In genomic region chr2:213787869-213788268, GRCh38 we compare ENCODE assay signal across 28 cellular contexts.
DNase-seq lines count a peak whose midpoint lies in the region; ATAC-seq, FAIRE-seq and TF ChIP-seq lines count a peak whose summit lies in the region.
"Had no signal": no experiment of that assay in that cellular context is flagged by ENCODE, and none has a peak within 500 bp of the region (broad histone marks: within the 10 kb centered on the region; RNA-seq: fewer than 3 reads in every experiment).

No MANE protein-coding gene starts in this region.

- TF ChIP-seq POLR2A in HepG2 (IDR thresholded peaks at IDR 0.05; ENCODE audit: insufficient read depth in 1 of 2, low read depth in 2 of 2, low read length in 2 of 2) (no peak), right lobe of liver (IDR thresholded peaks at IDR 0.05) (no peak)

- H2BK12ac ChIP-seq in neuronal stem cell (ENCODE audit: low read length) = no peak overlapping the region

- H3K4me1 ChIP-seq in HepG2 (ENCODE audit: insufficient read depth, low read length) = no peaks in the 10 kb centered on the region
- no peaks in the 10 kb centered on the region for H3K4me1 ChIP-seq in right lobe of liver
- no peaks in the 10 kb centered on the region for H3K4me1 ChIP-seq in neuronal stem cell (ENCODE audit: control insufficient read depth in 2 of 2, insufficient read depth in 1 of 2, low read depth in 1 of 2, low read length in 2 of 2)
- H3K4me1 ChIP-seq: upper lobe of left lung had no signal

- no peak overlapping the region for H2BK5ac ChIP-seq in neuronal stem cell (ENCODE audit: low read length)

- intact Hi-C loops in HepG2 (cut with micrococcal nuclease; ENCODE audit: unreplicated experiment) = no loop called here
- intact Hi-C loops in right lobe of liver (cut with DNase I) = no loop called here

- H3K27ac ChIP-seq in HepG2 (ENCODE audit: extremely low read length, insufficient read depth, low read length) = no peak overlapping the region
- no peak overlapping the region for H3K27ac ChIP-seq in right lobe of liver
- H3K27ac ChIP-seq in neuronal stem cell (replicated peaks; ENCODE audit: low read length) = no peak overlapping the region
- H3K27ac ChIP-seq: 22Rv1, upper lobe of left lung had no signal

- no peak overlapping the region for H3K18ac ChIP-seq in neuronal stem cell (ENCODE audit: low read length)

- TF ChIP-seq EP300 in HepG2 (IDR thresholded peaks at IDR 0.05; ENCODE audit: low read depth in 2 of 2, low read length in 2 of 2) = no peak
- no peak for TF ChIP-seq EP300 in HepG2 (CRISPR knock-in tag; IDR thresholded peaks at IDR 0.05; ENCODE audit: borderline replicate concordance)

- H3K4ac ChIP-seq in neuronal stem cell (ENCODE audit: low read length) = no peak overlapping the region

- ATAC-seq in HepG2 (no peak), right lobe of liver (no peak), GM21786 (IDR thresholded peaks at IDR 0.05; ENCODE audit: unreplicated experiment) (peak; percentile 61), HG03342 (IDR thresholded peaks at IDR 0.05; ENCODE audit: unreplicated experiment) (peak; percentile 72)
- no peak for ATAC-seq in activated T-helper 17 cell treated with anti-CD3 and anti-CD28 coated beads, Interleukin-2, amount 50 U/mL, for 72 hours (replicated peaks)
- ATAC-seq: mucosa of descending colon had no signal

- no peak for TF ChIP-seq CTCF in HepG2 (CRISPR knock-in tag; IDR thresholded peaks at IDR 0.05)
- TF ChIP-seq CTCF in right lobe of liver (IDR thresholded peaks at IDR 0.05) = no peak

- H4K91ac ChIP-seq in neuronal stem cell (ENCODE audit: low read depth, low read length, poor library complexity) = no peak overlapping the region

- H3K4me3 ChIP-seq in HepG2 (replicated peaks in 1 of 3; ENCODE audit: insufficient read depth in 1 of 3, low read depth in 2 of 3, low read length in 3 of 3) (no peak overlapping the region), right lobe of liver (no peak overlapping the region), H7 (ENCODE audit: insufficient read depth, low read depth, low read length) (no peak overlapping the region), neuronal stem cell (ENCODE audit: low read length in 2 of 2) (no peak overlapping the region)
- H3K4me3 ChIP-seq: mucosa of descending colon, upper lobe of left lung had no signal

- TF ChIP-seq RAD21 in HepG2 (CRISPR knock-in tag; IDR thresholded peaks at IDR 0.05) = no peak

- in situ Hi-C loops in HepG2 (cut with HindIII; ENCODE audit: extremely low pct_ligation_motif_present, low pct_unique_long_range_greater_than_20kb) = no loop called here

- no peaks in the 10 kb centered on the region for H3K27me3 Mint-ChIP-seq in activated T-helper 17 cell treated with anti-CD3 and anti-CD28 coated beads, Interleukin-2, amount 50 U/mL, for 72 hours
- H3K27me3 Mint-ChIP-seq: activated naive CD4-positive, alpha-beta T cell treated with anti-CD3 and anti-CD28 coated beads, Interleukin-2, amount 10 ng/mL, durations not matched to agents 7 days and 5 days; activated T-cell treated with anti-CD3 and anti-CD28 coated beads, Interleukin-2, amount 50 U/mL, for 24 hours had no signal

- no peaks in the 10 kb centered on the region for H3K36me3 ChIP-seq in HepG2 (replicated peaks in 1 of 2; ENCODE audit: control insufficient read depth in 1 of 2, insufficient read depth in 2 of 2, low read length in 2 of 2)
- H3K36me3 ChIP-seq in right lobe of liver = no peaks in the 10 kb centered on the region
- H3K36me3 ChIP-seq in H7 (replicated peaks; ENCODE audit: control insufficient read depth, insufficient read depth, low read length) = no peaks in the 10 kb centered on the region
- H3K36me3 ChIP-seq in neuronal stem cell (replicated peaks in 1 of 2; ENCODE audit: control insufficient read depth in 2 of 2, insufficient read depth in 2 of 2, low read length in 2 of 2) = no peaks in the 10 kb centered on the region
- H3K36me3 ChIP-seq: upper lobe of left lung had no signal

- CTCF ChIA-PET in HepG2 (lab: Yijun Ruan, JAX; ENCODE audit: low intra/inter-chr PET ratio, low total read pairs) = no interaction called here

- H3K9ac ChIP-seq in HepG2 (ENCODE audit: insufficient read depth, low read depth, low read length) (no peak overlapping the region), neuronal stem cell (ENCODE audit: low read depth, low read length, poor library complexity) (no peak overlapping the region)

- FAIRE-seq in HepG2 (lab: Jason Lieb, UNC) = no peak
- peak; percentile 23 for FAIRE-seq in frontal cortex (lab: Jason Lieb, UNC)
- FAIRE-seq: GM12891, keratinocyte had no signal

- DNase-seq in HepG2 (ENCODE audit: low spot score) (no peak), right lobe of liver (no peak), frontal cortex (ENCODE audit: low spot score in 2 of 2) (no peak), H7 (no peak), neuronal stem cell (ENCODE audit: low spot score) (no peak)
- DNase-seq: activated CD8-positive, alpha-beta memory T cell treated with anti-CD3 and anti-CD28 coated beads for 24 hours; activated naive CD4-positive, alpha-beta T cell treated with anti-CD3 and anti-CD28 coated beads, Interleukin-2, amount 10 ng/mL, durations not matched to agents 7 days and 5 days; activated T-cell treated with anti-CD3 and anti-CD28 coated beads, Interleukin-2, amount 50 U/mL, for 24 hours; AML-193; H9; Kasumi-1; mucosa of descending colon; NCI-H187 treated with DMSO at 0.1 percent for 48 hours; NCI-H226; NCI-H774; OCI-M1; posterior cingulate gyrus; Right ventricle myocardium superior; stimulated activated CD8-positive, alpha-beta memory T cell treated with anti-CD3 and anti-CD28 coated beads, Interleukin-4, amount 100 ng/mL, for 48 hours; T-helper 9 cell; upper lobe of left lung had no signal

- H3K27me3 ChIP-seq in HepG2 (ENCODE audit: control insufficient read depth in 1 of 2, insufficient read depth in 2 of 2, low read length in 2 of 2) (no peaks in the 10 kb centered on the region), right lobe of liver (no peaks in the 10 kb centered on the region), H7 (ENCODE audit: control insufficient read depth, insufficient read depth, low read length) (no peaks in the 10 kb centered on the region), neuronal stem cell (ENCODE audit: control insufficient read depth in 3 of 3, insufficient read depth in 3 of 3, low read depth in 1 of 3, low read length in 3 of 3) (no peaks in the 10 kb centered on the region)
- H3K27me3 ChIP-seq: upper lobe of left lung had no signal

- no peaks in the 10 kb centered on the region for H3K4me1 Mint-ChIP-seq in activated T-helper 17 cell treated with anti-CD3 and anti-CD28 coated beads, Interleukin-2, amount 50 U/mL, for 72 hours
- H3K4me1 Mint-ChIP-seq: activated naive CD4-positive, alpha-beta T cell treated with anti-CD3 and anti-CD28 coated beads, Interleukin-2, amount 10 ng/mL, durations not matched to agents 7 days and 5 days; H9; neural crest cell had no signal

- H4K20me1 ChIP-seq in HepG2 (ENCODE audit: insufficient read depth, low read length) = no peaks in the 10 kb centered on the region

- H2BK120ac ChIP-seq in neuronal stem cell (ENCODE audit: low read depth, low read length) = no peak overlapping the region

- no peak overlapping the region for H2BK15ac ChIP-seq in neuronal stem cell (ENCODE audit: low read length)

- WGBS in HepG2 (ENCODE audit: low lambda C conversion rate) = 3% methylated on average over 2 of the region's 2 CpGs
- WGBS in right lobe of liver (ENCODE audit: insufficient coverage, low coverage, low lambda C conversion rate, missing lambda C conversion rate) = 68% methylated on average over 2 of the region's 2 CpGs
- WGBS in neuronal stem cell (ENCODE audit: extremely low coverage in 2 of 2, insufficient read length in 2 of 2, insufficient replicate concordance in 1 of 2), 2 donors = no CpG with 5 or more reads among the region's 2 CpGs

- H3K4me2 ChIP-seq in HepG2 (ENCODE audit: low read depth, low read length) (no peak overlapping the region), neuronal stem cell (ENCODE audit: insufficient read depth, low read length, poor library complexity, severe bottlenecking) (no peak overlapping the region)

- H3K36me3 Mint-ChIP-seq in activated T-helper 17 cell treated with anti-CD3 and anti-CD28 coated beads, Interleukin-2, amount 50 U/mL, for 72 hours (ENCODE audit: low read depth) = no peaks in the 10 kb centered on the region
- H3K36me3 Mint-ChIP-seq: activated naive CD4-positive, alpha-beta T cell treated with anti-CD3 and anti-CD28 coated beads, Interleukin-2, amount 10 ng/mL, durations not matched to agents 7 days and 5 days had no signal

- no peak overlapping the region for H2AFZ ChIP-seq in HepG2 (ENCODE audit: low read length)
- no peak overlapping the region for H2AFZ ChIP-seq in neuronal stem cell (ENCODE audit: low read length)

- no peaks in the 10 kb centered on the region for H3K9me3 Mint-ChIP-seq in activated T-helper 17 cell treated with anti-CD3 and anti-CD28 coated beads, Interleukin-2, amount 50 U/mL, for 72 hours
- H3K9me3 Mint-ChIP-seq: activated naive CD4-positive, alpha-beta T cell treated with anti-CD3 and anti-CD28 coated beads, Interleukin-2, amount 10 ng/mL, durations not matched to agents 7 days and 5 days; activated T-cell treated with anti-CD3 and anti-CD28 coated beads, Interleukin-2, amount 50 U/mL, for 24 hours; H9; neural crest cell had no signal

- POLR2A ChIA-PET in HepG2 (lab: Yijun Ruan, JAX) = no interaction called here

- H3K14ac ChIP-seq in neuronal stem cell (ENCODE audit: low read length) = no peak overlapping the region

- H3K79me1 ChIP-seq in neuronal stem cell (ENCODE audit: low read depth, low read length) = no peaks in the 10 kb centered on the region

- H4K8ac ChIP-seq in neuronal stem cell (ENCODE audit: low read depth, low read length) = no peak overlapping the region

- H3K79me2 ChIP-seq in HepG2 (ENCODE audit: insufficient read depth, low read length) = no peaks in the 10 kb centered on the region

- no peak overlapping the region for H2AK5ac ChIP-seq in neuronal stem cell (ENCODE audit: low read depth, low read length)

- no TSS peak for BruUV-seq in HepG2 (replicated peaks; lab: Mats Ljungman, UMichigan)

- no peak overlapping the region for H3K4me3 Mint-ChIP-seq in activated T-helper 17 cell treated with anti-CD3 and anti-CD28 coated beads, Interleukin-2, amount 50 U/mL, for 72 hours
- H3K4me3 Mint-ChIP-seq: activated naive CD4-positive, alpha-beta T cell treated with anti-CD3 and anti-CD28 coated beads, Interleukin-2, amount 10 ng/mL, durations not matched to agents 7 days and 5 days; activated T-cell treated with anti-CD3 and anti-CD28 coated beads, Interleukin-2, amount 50 U/mL, for 24 hours; H9; neural crest cell had no signal

- no peaks in the 10 kb centered on the region for H3K9me3 ChIP-seq in HepG2 (ENCODE audit: low read length)
- no peaks in the 10 kb centered on the region for H3K9me3 ChIP-seq in right lobe of liver
- H3K9me3 ChIP-seq in neuronal stem cell (replicated peaks in 1 of 2; ENCODE audit: control insufficient read depth in 2 of 2, insufficient read depth in 1 of 2, low read depth in 1 of 2, low read length in 2 of 2) = peaks cover 0 to 2% of the 10 kb centered on the region in 2 donors
- H3K9me3 ChIP-seq: mucosa of descending colon, upper lobe of left lung had no signal

- H3K27ac Mint-ChIP-seq in activated T-helper 17 cell treated with anti-CD3 and anti-CD28 coated beads, Interleukin-2, amount 50 U/mL, for 72 hours = no peak overlapping the region
- H3K27ac Mint-ChIP-seq: activated naive CD4-positive, alpha-beta T cell treated with anti-CD3 and anti-CD28 coated beads, Interleukin-2, amount 10 ng/mL, durations not matched to agents 7 days and 5 days; activated T-cell treated with anti-CD3 and anti-CD28 coated beads, Interleukin-2, amount 50 U/mL, for 24 hours; H9 had no signal

- no peak overlapping the region for H3K23ac ChIP-seq in neuronal stem cell (ENCODE audit: low read depth, low read length, poor library complexity)

Comparison
In these comparisons a context has a peak if more than half of its experiments do, and no peak if none do; other contexts are left out.
1. ATAC-seq: peak in GM21786 (single experiment) and HG03342 (single experiment); none in HepG2 (single experiment), right lobe of liver (0 of 4) and activated T-helper 17 cell treated with anti-CD3 and anti-CD28 coated beads, Interleukin-2, amount 50 U/mL, for 72 hours (single experiment).